In genomic region chr15:65829150-65829764, GRCh38 we compare ENCODE assay signal across 7 cellular contexts. TPM values are rescaled to one million over a fixed set of nuclear protein-coding genes. Genes with fewer than 3 reads are reported as not detected.
DNase-seq lines count a peak whose midpoint lies in the region; ATAC-seq and TF ChIP-seq lines count a peak whose summit lies in the region.

No MANE protein-coding gene starts in this region.

- TF ChIP-seq RAD21 in HCT116 (IDR thresholded peaks at IDR 0.05; ENCODE audit: low read depth): peak; percentile 59

- H3K4me3 Mint-ChIP-seq in T-helper 1 cell treated with Interleukin-12 subunit alpha and Interleukin-12 subunit beta and Interleukin-4 antibody, amounts not matched to agents 30 μg/mL and 1 μg/mL, for 36 hours: peak overlapping the region; percentile 43
- peak overlapping the region; percentile 61 to 73 for H3K4me3 Mint-ChIP-seq in stimulated activated naive CD8-positive, alpha-beta T cell treated with anti-CD3 and anti-CD28 coated beads, Interleukin-15, amount 100 ng/mL, for 72 hours

- intact Hi-C loops in HCT116 (cut with micrococcal nuclease): no loop called here

- H3K4me2 ChIP-seq in DND-41 (ENCODE audit: insufficient read depth, low read length): no peak overlapping the region
- H3K4me2 ChIP-seq in HCT116 (ENCODE audit: low read length): 0 out of 2 replicates have a peak overlapping the region, but pooled peaks have one; percentile 5

- H3K4me1 Mint-ChIP-seq in T-helper 1 cell treated with Interleukin-12 subunit alpha and Interleukin-12 subunit beta and Interleukin-4 antibody, amounts not matched to agents 30 μg/mL and 1 μg/mL, for 36 hours (ENCODE audit: low read depth): peaks cover 57% of the 10 kb centered on the region
- peaks cover 69% of the 10 kb centered on the region for H3K4me1 Mint-ChIP-seq in stimulated activated naive CD8-positive, alpha-beta T cell treated with anti-CD3 and anti-CD28 coated beads, Interleukin-15, amount 100 ng/mL, for 72 hours

- H3K79me2 ChIP-seq in DND-41 (ENCODE audit: insufficient read depth, low read length) (no peaks in the 10 kb centered on the region), HCT116 (ENCODE audit: insufficient read depth, low read length) (no peaks in the 10 kb centered on the region)

- no peaks in the 10 kb centered on the region for H3K36me3 Mint-ChIP-seq in T-helper 1 cell treated with Interleukin-12 subunit alpha and Interleukin-12 subunit beta and Interleukin-4 antibody, amounts not matched to agents 30 μg/mL and 1 μg/mL, for 36 hours (ENCODE audit: low read depth)

- ATAC-seq in DND-41 (ENCODE audit: insufficient read depth, low read depth): no peak
- ATAC-seq in HCT116: peak; percentile 69
- no peak for ATAC-seq in stimulated activated naive CD8-positive, alpha-beta T cell treated with anti-CD3 and anti-CD28 coated beads, Interleukin-15, amount 100 ng/mL, for 72 hours
- no peak for ATAC-seq in GM19023 (IDR thresholded peaks at IDR 0.05; ENCODE audit: unreplicated experiment)

- H2AFZ ChIP-seq in DND-41 (ENCODE audit: low read depth, low read length) (no peak overlapping the region), HCT116 (ENCODE audit: low read depth, low read length, poor library complexity, severe bottlenecking) (peak overlapping the region; percentile 62)

- H4K20me1 ChIP-seq in DND-41 (ENCODE audit: insufficient read depth, low read length): no peaks in the 10 kb centered on the region
- no peaks in the 10 kb centered on the region for H4K20me1 ChIP-seq in HCT116 (ENCODE audit: insufficient read depth)

- H3K36me3 ChIP-seq in DND-41 (ENCODE audit: insufficient read depth, low read length): no peaks in the 10 kb centered on the region
- no peaks in the 10 kb centered on the region for H3K36me3 ChIP-seq in HCT116 (ENCODE audit: control insufficient read depth in 1 of 2, insufficient read depth in 2 of 2, low read length in 2 of 2)

- no peaks in the 10 kb centered on the region for H3K9me2 ChIP-seq in HCT116 (ENCODE audit: insufficient read depth)

- H3K9me3 Mint-ChIP-seq in T-helper 1 cell treated with Interleukin-12 subunit alpha and Interleukin-12 subunit beta and Interleukin-4 antibody, amounts not matched to agents 30 μg/mL and 1 μg/mL, for 36 hours: no peaks in the 10 kb centered on the region
- H3K9me3 Mint-ChIP-seq in stimulated activated naive CD8-positive, alpha-beta T cell treated with anti-CD3 and anti-CD28 coated beads, Interleukin-15, amount 100 ng/mL, for 72 hours: peaks cover 0 to 4% of the 10 kb centered on the region in 2 donors

- RAD21 ChIA-PET in HCT116 (lab: Charles Lee; ENCODE audit: low non-redundant PET in 1 of 2, low total read pairs in 2 of 2, uncharacterized antibody in 2 of 2, unreplicated experiment in 2 of 2): interaction anchor here in 1 of 2 experiments (0.9 kb wide), 1 partner anchor 191 kb away, joined by 3 read pairs; no protein-coding TSS in a partner anchor

- H3K4me1 ChIP-seq in DND-41 (ENCODE audit: insufficient read depth, low read length) (peaks cover 29% of the 10 kb centered on the region), HCT116 (ENCODE audit: control insufficient read depth in 1 of 2, insufficient read depth in 2 of 2, low read length in 2 of 2) (peaks cover 26 to 28% of the 10 kb centered on the region in 2 experiments)

- H3K27me3 ChIP-seq in DND-41 (ENCODE audit: insufficient read depth, low read length, poor library complexity): no peaks in the 10 kb centered on the region
- no peaks in the 10 kb centered on the region for H3K27me3 ChIP-seq in HCT116 (ENCODE audit: insufficient read depth, low read length)

- peak overlapping the region; percentile 90 for H3K27ac Mint-ChIP-seq in T-helper 1 cell treated with Interleukin-12 subunit alpha and Interleukin-12 subunit beta and Interleukin-4 antibody, amounts not matched to agents 30 μg/mL and 1 μg/mL, for 36 hours
- H3K27ac Mint-ChIP-seq in stimulated activated naive CD8-positive, alpha-beta T cell treated with anti-CD3 and anti-CD28 coated beads, Interleukin-15, amount 100 ng/mL, for 72 hours: peak overlapping the region in 1 of 2 donors; percentile 94

- H3K9ac ChIP-seq in DND-41 (ENCODE audit: low read depth, low read length): no peak overlapping the region
- H3K9ac ChIP-seq in HCT116 (ENCODE audit: low read length): no peak overlapping the region

- BruUV-seq in HCT116 (replicated peaks; lab: Mats Ljungman, UMichigan): no TSS peak

- DNase-seq in DND-41 (peak; percentile 17), HCT116 (ENCODE audit: low read depth, low spot score) (peak; percentile 38), fibroblast of villous mesenchyme (ENCODE audit: low read depth) (no peak), cortex of kidney (lab: John Stamatoyannopoulos, UW) (no peak)
- no peak for DNase-seq in stimulated activated naive CD8-positive, alpha-beta T cell treated with anti-CD3 and anti-CD28 coated beads, Interleukin-15, amount 100 ng/mL, for 72 hours

- TF ChIP-seq CTCF in DND-41 (IDR thresholded peaks at IDR 0.05; ENCODE audit: borderline replicate concordance, extremely low read depth, low read length, poor library complexity, severe bottlenecking) (peak; percentile 67), HCT116 (IDR thresholded peaks at IDR 0.05 in 2 of 3, conservative IDR thresholded peaks at IDR 0.05 in 1 of 3; ENCODE audit: borderline replicate concordance in 1 of 3, insufficient read depth in 1 of 3, low read depth in 2 of 3, low read length in 2 of 3) (peak; percentile 45 to 68 (median 53); a peak in 5 of 6 replicates), fibroblast of villous mesenchyme (IDR thresholded peaks at IDR 0.05; ENCODE audit: insufficient read depth, low read depth, low read length) (peak; percentile 49)

- no peaks in the 10 kb centered on the region for H3K9me3 ChIP-seq in DND-41 (ENCODE audit: insufficient read depth, low read length, severe bottlenecking)
- no peaks in the 10 kb centered on the region for H3K9me3 ChIP-seq in HCT116 (ENCODE audit: control insufficient read depth in 1 of 2, insufficient read depth in 1 of 2, low read depth in 1 of 2, low read length in 2 of 2)

- POLR2A ChIA-PET in HCT116 (lab: Charles Lee): no interaction called here

- CTCF ChIA-PET in HCT116 (lab: Charles Lee): interaction anchor here (0.9 to 1.0 kb wide), 3 partner anchors 8 to 27 kb away, joined by 3 read pairs; no protein-coding TSS in a partner anchor

- H3K4me3 ChIP-seq in DND-41 (ENCODE audit: low read depth in 1 of 2, low read length in 2 of 2) (no peak overlapping the region), HCT116 (replicated peaks in 1 of 2; ENCODE audit: low read depth in 1 of 2, low read length in 2 of 2) (no peak overlapping the region), fibroblast of villous mesenchyme (ENCODE audit: low read depth, low read length) (no peak overlapping the region)

- no peak for TF ChIP-seq POLR2A in HCT116 (IDR thresholded peaks at IDR 0.05; ENCODE audit: borderline replicate concordance, extremely low read depth, insufficient read depth, insufficient read length)

- H3K27ac ChIP-seq in DND-41 (ENCODE audit: low read length) (no peak overlapping the region), HCT116 (ENCODE audit: low read depth, low read length) (no peak overlapping the region)

- H3K27me3 Mint-ChIP-seq in T-helper 1 cell treated with Interleukin-12 subunit alpha and Interleukin-12 subunit beta and Interleukin-4 antibody, amounts not matched to agents 30 μg/mL and 1 μg/mL, for 36 hours (ENCODE audit: low read depth): no peaks in the 10 kb centered on the region
- H3K27me3 Mint-ChIP-seq in stimulated activated naive CD8-positive, alpha-beta T cell treated with anti-CD3 and anti-CD28 coated beads, Interleukin-15, amount 100 ng/mL, for 72 hours: no peaks in the 10 kb centered on the region

TF ChIP-seq in HCT116, 20 proteins besides CTCF, POLR2A, EP300 and RAD21 (continues in another document):
- TF ChIP-seq REST (IDR thresholded peaks at IDR 0.05; ENCODE audit: low read depth) (no peak), FOSL1 (IDR thresholded peaks at IDR 0.05; ENCODE audit: low read depth) (no peak), EZH2phosphoT487 (IDR thresholded peaks at IDR 0.05; ENCODE audit: borderline replicate concordance) (no peak)

RNA-seq across cellular contexts. Expression of gene DENND4A, which starts 37.2 kb away (rescaled TPM):
- total RNA-seq in HCT116 (2021; ENCODE audit: unreplicated experiment) (9.1 TPM), fibroblast of villous mesenchyme (20.0 and 37.6 TPM in 2 replicates)
- 2.3 and 2.5 TPM in 2 replicates for polyA plus RNA-seq in HCT116 (2012)

RNA-seq across cellular contexts. Expression of gene RAB11A, which starts 40.0 kb away (rescaled TPM):
- 234 TPM for total RNA-seq in HCT116 (2021; ENCODE audit: unreplicated experiment)
- 249 and 263 TPM in 2 replicates for polyA plus RNA-seq in HCT116 (2012)
- total RNA-seq in fibroblast of villous mesenchyme: 50.3 and 51.0 TPM in 2 replicates

Comparison
In these comparisons a context has a peak if more than half of its experiments do, and no peak if none do; other contexts are left out.
1. DNase-seq: peak in DND-41 (single experiment) and HCT116 (single experiment); none in fibroblast of villous mesenchyme (single experiment), stimulated activated naive CD8-positive, alpha-beta T cell treated with anti-CD3 and anti-CD28 coated beads, Interleukin-15, amount 100 ng/mL, for 72 hours (0 of 2) and cortex of kidney (single experiment).
2. Peak in every context shown above with its lines, with median percentiles within 50 percentile points of each other: CTCF ChIP-seq.